Comparison of ENCODE assay signal across 1 cellular context in genomic region chr22:22959147-22959827, GRCh38.
TF ChIP-seq lines count a peak whose summit lies in the region.

No MANE protein-coding gene starts in this region.

TF ChIP-seq in HepG2, 621 proteins besides CTCF, POLR2A, EP300 and RAD21 (continued from another document and continues in another):
- TF ChIP-seq, protein P1, sequence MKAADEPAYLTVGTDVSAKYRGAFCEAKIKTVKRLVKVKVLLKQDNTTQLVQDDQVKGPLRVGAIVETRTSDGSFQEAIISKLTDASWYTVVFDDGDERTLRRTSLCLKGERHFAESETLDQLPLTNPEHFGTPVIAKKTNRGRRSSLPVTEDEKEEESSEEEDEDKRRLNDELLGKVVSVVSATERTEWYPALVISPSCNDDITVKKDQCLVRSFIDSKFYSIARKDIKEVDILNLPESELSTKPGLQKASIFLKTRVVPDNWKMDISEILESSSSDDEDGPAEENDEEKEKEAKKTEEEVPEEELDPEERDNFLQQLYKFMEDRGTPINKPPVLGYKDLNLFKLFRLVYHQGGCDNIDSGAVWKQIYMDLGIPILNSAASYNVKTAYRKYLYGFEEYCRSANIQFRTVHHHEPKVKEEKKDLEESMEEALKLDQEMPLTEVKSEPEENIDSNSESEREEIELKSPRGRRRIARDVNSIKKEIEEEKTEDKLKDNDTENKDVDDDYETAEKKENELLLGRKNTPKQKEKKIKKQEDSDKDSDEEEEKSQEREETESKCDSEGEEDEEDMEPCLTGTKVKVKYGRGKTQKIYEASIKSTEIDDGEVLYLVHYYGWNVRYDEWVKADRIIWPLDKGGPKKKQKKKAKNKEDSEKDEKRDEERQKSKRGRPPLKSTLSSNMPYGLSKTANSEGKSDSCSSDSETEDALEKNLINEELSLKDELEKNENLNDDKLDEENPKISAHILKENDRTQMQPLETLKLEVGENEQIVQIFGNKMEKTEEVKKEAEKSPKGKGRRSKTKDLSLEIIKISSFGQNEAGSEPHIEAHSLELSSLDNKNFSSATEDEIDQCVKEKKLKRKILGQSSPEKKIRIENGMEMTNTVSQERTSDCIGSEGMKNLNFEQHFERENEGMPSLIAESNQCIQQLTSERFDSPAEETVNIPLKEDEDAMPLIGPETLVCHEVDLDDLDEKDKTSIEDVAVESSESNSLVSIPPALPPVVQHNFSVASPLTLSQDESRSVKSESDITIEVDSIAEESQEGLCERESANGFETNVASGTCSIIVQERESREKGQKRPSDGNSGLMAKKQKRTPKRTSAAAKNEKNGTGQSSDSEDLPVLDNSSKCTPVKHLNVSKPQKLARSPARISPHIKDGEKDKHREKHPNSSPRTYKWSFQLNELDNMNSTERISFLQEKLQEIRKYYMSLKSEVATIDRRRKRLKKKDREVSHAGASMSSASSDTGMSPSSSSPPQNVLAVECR (CRISPR knock-in tag; IDR thresholded peaks at IDR 0.05; ENCODE audit: borderline replicate concordance) = no peak
- TF ChIP-seq ZNF431 (CRISPR knock-in tag; IDR thresholded peaks at IDR 0.05; ENCODE audit: borderline replicate concordance, low read depth) = no peak
- no peak for TF ChIP-seq CREB3 (CRISPR knock-in tag; IDR thresholded peaks at IDR 0.05)
- no peak for TF ChIP-seq ZKSCAN5 (CRISPR knock-in tag; IDR thresholded peaks at IDR 0.05)
- no peak for TF ChIP-seq NCOA2 (CRISPR knock-in tag; IDR thresholded peaks at IDR 0.05)
- TF ChIP-seq, protein P2, sequence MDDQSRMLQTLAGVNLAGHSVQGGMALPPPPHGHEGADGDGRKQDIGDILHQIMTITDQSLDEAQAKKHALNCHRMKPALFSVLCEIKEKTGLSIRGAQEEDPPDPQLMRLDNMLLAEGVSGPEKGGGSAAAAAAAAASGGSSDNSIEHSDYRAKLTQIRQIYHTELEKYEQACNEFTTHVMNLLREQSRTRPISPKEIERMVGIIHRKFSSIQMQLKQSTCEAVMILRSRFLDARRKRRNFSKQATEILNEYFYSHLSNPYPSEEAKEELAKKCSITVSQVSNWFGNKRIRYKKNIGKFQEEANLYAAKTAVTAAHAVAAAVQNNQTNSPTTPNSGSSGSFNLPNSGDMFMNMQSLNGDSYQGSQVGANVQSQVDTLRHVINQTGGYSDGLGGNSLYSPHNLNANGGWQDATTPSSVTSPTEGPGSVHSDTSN (CRISPR knock-in tag; IDR thresholded peaks at IDR 0.05; ENCODE audit: borderline replicate concordance) = no peak
- TF ChIP-seq POGK (CRISPR knock-in tag; conservative IDR thresholded peaks at IDR 0.05) = no peak
- TF ChIP-seq ZNF724P (CRISPR knock-in tag; IDR thresholded peaks at IDR 0.05; ENCODE audit: borderline replicate concordance) = no peak
- TF ChIP-seq ZNF577 (CRISPR knock-in tag; IDR thresholded peaks at IDR 0.05; ENCODE audit: borderline replicate concordance, low read depth) = no peak
- no peak for TF ChIP-seq ZFY (CRISPR knock-in tag; IDR thresholded peaks at IDR 0.05)
- TF ChIP-seq ZNF503 (CRISPR knock-in tag; IDR thresholded peaks at IDR 0.05) = no peak
- no peak for TF ChIP-seq ZNF615 (CRISPR knock-in tag; IDR thresholded peaks at IDR 0.05; ENCODE audit: borderline replicate concordance)
- no peak for TF ChIP-seq PRDM4 (CRISPR knock-in tag; IDR thresholded peaks at IDR 0.05; ENCODE audit: borderline replicate concordance)
- peak; percentile 75; the same call in 1 of the 2 replicates for TF ChIP-seq DNMT3B (CRISPR knock-in tag; conservative IDR thresholded peaks at IDR 0.05)
- TF ChIP-seq, protein P3, sequence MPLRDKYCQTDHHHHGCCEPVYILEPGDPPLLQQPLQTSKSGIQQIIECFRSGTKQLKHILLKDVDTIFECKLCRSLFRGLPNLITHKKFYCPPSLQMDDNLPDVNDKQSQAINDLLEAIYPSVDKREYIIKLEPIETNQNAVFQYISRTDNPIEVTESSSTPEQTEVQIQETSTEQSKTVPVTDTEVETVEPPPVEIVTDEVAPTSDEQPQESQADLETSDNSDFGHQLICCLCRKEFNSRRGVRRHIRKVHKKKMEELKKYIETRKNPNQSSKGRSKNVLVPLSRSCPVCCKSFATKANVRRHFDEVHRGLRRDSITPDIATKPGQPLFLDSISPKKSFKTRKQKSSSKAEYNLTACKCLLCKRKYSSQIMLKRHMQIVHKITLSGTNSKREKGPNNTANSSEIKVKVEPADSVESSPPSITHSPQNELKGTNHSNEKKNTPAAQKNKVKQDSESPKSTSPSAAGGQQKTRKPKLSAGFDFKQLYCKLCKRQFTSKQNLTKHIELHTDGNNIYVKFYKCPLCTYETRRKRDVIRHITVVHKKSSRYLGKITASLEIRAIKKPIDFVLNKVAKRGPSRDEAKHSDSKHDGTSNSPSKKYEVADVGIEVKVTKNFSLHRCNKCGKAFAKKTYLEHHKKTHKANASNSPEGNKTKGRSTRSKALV (CRISPR knock-in tag; IDR thresholded peaks at IDR 0.05) = no peak
- no peak for TF ChIP-seq POLR2G (IDR thresholded peaks at IDR 0.05; ENCODE audit: low read depth, low read length)
- no peak for TF ChIP-seq RORA (CRISPR knock-in tag; IDR thresholded peaks at IDR 0.05)
- TF ChIP-seq NR1H2 (CRISPR knock-in tag; IDR thresholded peaks at IDR 0.05; ENCODE audit: borderline replicate concordance, low read depth) = no peak
- no peak for TF ChIP-seq RBM39 (IDR thresholded peaks at IDR 0.05; ENCODE audit: low read depth, low read length, poor library complexity, severe bottlenecking)
- TF ChIP-seq MEIS1 (CRISPR knock-in tag; IDR thresholded peaks at IDR 0.05; ENCODE audit: borderline replicate concordance) = no peak
- TF ChIP-seq ZNF10 (CRISPR knock-in tag; IDR thresholded peaks at IDR 0.05; ENCODE audit: borderline replicate concordance, low read depth) = no peak
- no peak for TF ChIP-seq ZNF225 (CRISPR knock-in tag; IDR thresholded peaks at IDR 0.05)
- no peak for TF ChIP-seq DR1 (CRISPR knock-in tag; IDR thresholded peaks at IDR 0.05)
- TF ChIP-seq TBX2 (CRISPR knock-in tag; IDR thresholded peaks at IDR 0.05; ENCODE audit: borderline replicate concordance) = no peak
- TF ChIP-seq CCDC6 (CRISPR knock-in tag; IDR thresholded peaks at IDR 0.05) = no peak
- TF ChIP-seq, protein P4, sequence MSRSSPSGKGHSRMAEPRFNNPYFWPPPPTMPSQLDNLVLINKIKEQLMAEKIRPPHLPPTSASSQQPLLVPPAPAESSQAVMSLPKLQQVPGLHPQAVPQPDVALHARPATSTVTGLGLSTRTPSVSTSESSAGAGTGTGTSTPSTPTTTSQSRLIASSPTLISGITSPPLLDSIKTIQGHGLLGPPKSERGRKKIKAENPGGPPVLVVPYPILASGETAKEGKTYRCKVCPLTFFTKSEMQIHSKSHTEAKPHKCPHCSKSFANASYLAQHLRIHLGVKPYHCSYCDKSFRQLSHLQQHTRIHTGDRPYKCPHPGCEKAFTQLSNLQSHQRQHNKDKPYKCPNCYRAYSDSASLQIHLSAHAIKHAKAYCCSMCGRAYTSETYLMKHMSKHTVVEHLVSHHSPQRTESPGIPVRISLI (CRISPR knock-in tag; IDR thresholded peaks at IDR 0.05; ENCODE audit: borderline replicate concordance) = no peak
- TF ChIP-seq TBX3 (IDR thresholded peaks at IDR 0.05; ENCODE audit: borderline replicate concordance) = no peak
- peak; percentile 51 for TF ChIP-seq ARID5B (CRISPR knock-in tag; IDR thresholded peaks at IDR 0.05)
- TF ChIP-seq THAP9 (CRISPR knock-in tag; IDR thresholded peaks at IDR 0.05; ENCODE audit: borderline replicate concordance) = no peak
- TF ChIP-seq ZNF317 (CRISPR knock-in tag; IDR thresholded peaks at IDR 0.05) = no peak
- TF ChIP-seq DDIT3 (CRISPR knock-in tag; IDR thresholded peaks at IDR 0.05) = no peak
- no peak for TF ChIP-seq ZNF652 (CRISPR knock-in tag; IDR thresholded peaks at IDR 0.05; ENCODE audit: borderline replicate concordance, low read depth)
